ENCODE assay signal across 8 cellular contexts in genomic region chr1:21149862-21150432, GRCh38. TPM values are rescaled to one million over a fixed set of nuclear protein-coding genes. Genes with fewer than 3 reads are reported as not detected.
A peak's percentile ranks its signal among the peaks of the same experiment; 100 is the strongest.
DNase-seq lines count a peak whose midpoint lies in the region; ATAC-seq and TF ChIP-seq lines count a peak whose summit lies in the region.

No MANE protein-coding gene starts in this region.

- WGBS in HUES64 = 77% methylated on average over 3 of the region's 3 CpGs
- WGBS in right lobe of liver (ENCODE audit: insufficient coverage, low coverage, low lambda C conversion rate, missing lambda C conversion rate) = 72% methylated on average over 3 of the region's 3 CpGs

- no peak overlapping the region for H3K4me3 Mint-ChIP-seq in activated T-cell treated with anti-CD3 and anti-CD28 coated beads, Interleukin-2, amount 50 U/mL, for 72 hours

- H3K9ac ChIP-seq in HUES64 (ENCODE audit: low read depth, low read length) = no peak overlapping the region; the same call in 1 of the 2 replicates

- no peaks in the 10 kb centered on the region for H3K9me3 Mint-ChIP-seq in activated T-cell treated with anti-CD3 and anti-CD28 coated beads, Interleukin-2, amount 50 U/mL, for 72 hours

- peak overlapping the region; percentile 5 for H3K27ac ChIP-seq in HUES64 (ENCODE audit: low read depth, low read length)
- H3K27ac ChIP-seq in right lobe of liver = no peak overlapping the region
- peak overlapping the region; percentile 35 to 44 for H3K27ac ChIP-seq in tibial artery

- H3K27me3 ChIP-seq in HUES64 (ENCODE audit: insufficient read depth, low read length) (no peaks in the 10 kb centered on the region), right lobe of liver (no peaks in the 10 kb centered on the region), tibial artery (no peaks in the 10 kb centered on the region)

- no peak for TF ChIP-seq CTCF in right lobe of liver (IDR thresholded peaks at IDR 0.05)
- TF ChIP-seq CTCF in tibial artery (IDR thresholded peaks at IDR 0.05) = no peak

- peaks cover 2% of the 10 kb centered on the region in 2 donors for H3K36me3 Mint-ChIP-seq in activated T-cell treated with anti-CD3 and anti-CD28 coated beads, Interleukin-2, amount 50 U/mL, for 72 hours (ENCODE audit: insufficient read depth in 2 of 2)

- H3K4me1 ChIP-seq in HUES64 (ENCODE audit: insufficient read depth, low read length) (peaks cover 4% of the 10 kb centered on the region; the same call in 1 of the 2 replicates), right lobe of liver (peaks cover 0 to 7% (median 1%) of the 10 kb centered on the region in 4 donors), tibial artery (peaks cover 0 to 18% (median 12%) of the 10 kb centered on the region in 4 donors)

- H3K9me3 ChIP-seq in HUES64 (ENCODE audit: insufficient read depth, low read depth, low read length) = no peaks in the 10 kb centered on the region
- H3K9me3 ChIP-seq in right lobe of liver = no peaks in the 10 kb centered on the region
- no peaks in the 10 kb centered on the region for H3K9me3 ChIP-seq in tibial artery

- H3K4me3 ChIP-seq in HUES64 (ENCODE audit: low read length) (no peak overlapping the region), right lobe of liver (no peak overlapping the region), tibial artery (no peak overlapping the region)

- no peak for TF ChIP-seq POLR2A in right lobe of liver (IDR thresholded peaks at IDR 0.05)

- DNase-seq in cerebellar cortex (ENCODE audit: low spot score) (peak; percentile 62), right lobe of liver (no peak), tibial artery (no peak), HuH-7 (ENCODE audit: low spot score) (no peak)
- DNase-seq in activated T-cell treated with anti-CD3 and anti-CD28 coated beads, Interleukin-2, amount 50 U/mL, for 72 hours = no peak

- H3K27ac Mint-ChIP-seq in activated T-cell treated with anti-CD3 and anti-CD28 coated beads, Interleukin-2, amount 50 U/mL, for 72 hours = no peak overlapping the region

- no peaks in the 10 kb centered on the region for H3K4me1 Mint-ChIP-seq in activated T-cell treated with anti-CD3 and anti-CD28 coated beads, Interleukin-2, amount 50 U/mL, for 72 hours (ENCODE audit: low read depth)

- H3K27me3 Mint-ChIP-seq in activated T-cell treated with anti-CD3 and anti-CD28 coated beads, Interleukin-2, amount 50 U/mL, for 72 hours (ENCODE audit: low read depth) = no peaks in the 10 kb centered on the region

- intact Hi-C loops in right lobe of liver (cut with DNase I) = no loop called here
- intact Hi-C loops in tibial artery (cut with DNase I; ENCODE audit: low total_unique reads) = no loop called here

- H3K36me3 ChIP-seq in HUES64 (ENCODE audit: insufficient read depth, low read length) (peaks cover 24% of the 10 kb centered on the region), right lobe of liver (peaks cover 0 to 5% (median 0%) of the 10 kb centered on the region in 4 donors), tibial artery (peaks cover 0 to 8% (median 7%) of the 10 kb centered on the region in 3 donors)

- peak in 3 of 4 donors; percentile 11 to 29 (median 15) for ATAC-seq in right lobe of liver
- no peak for ATAC-seq in GM18498 (IDR thresholded peaks at IDR 0.05; ENCODE audit: unreplicated experiment)
- no peak for ATAC-seq in activated T-cell treated with anti-CD3 and anti-CD28 coated beads, Interleukin-2, amount 50 U/mL, for 72 hours (replicated peaks in 1 of 2)
- no peak for ATAC-seq in GM21390 (IDR thresholded peaks at IDR 0.05; ENCODE audit: unreplicated experiment)

RNA-seq across cellular contexts. Expression of gene EIF4G3, which starts 26.8 kb away (rescaled TPM):
- 44.4 TPM for polyA plus RNA-seq in HUES64 (2013, experiment 1 of 2)
- 57.8 TPM for polyA plus RNA-seq in HUES64 (2013, experiment 2 of 2)
- total RNA-seq in right lobe of liver = 10 to 100 TPM; 14.4 to 29.9 (median 23.5) TPM
- total RNA-seq in activated T-cell treated with anti-CD3 and anti-CD28 coated beads, Interleukin-2, amount 50 U/mL, for 72 hours = 10 to 100 TPM; 33.3 to 36.3 TPM

Comparison
In these comparisons a context has a peak if more than half of its experiments do, and no peak if none do; other contexts are left out.
1. H3K27ac ChIP-seq: peak in HUES64 (single experiment) and tibial artery (2 of 2); none in right lobe of liver (0 of 3).
2. ATAC-seq: peak in right lobe of liver (3 of 4); none in GM18498 (single experiment), activated T-cell treated with anti-CD3 and anti-CD28 coated beads, Interleukin-2, amount 50 U/mL, for 72 hours (0 of 2) and GM21390 (single experiment).